1 cellular context compared by ENCODE assay signal in genomic region chr16:1721372-1721771, GRCh38.
TF ChIP-seq lines count a peak whose summit lies in the region.

No MANE protein-coding gene starts in this region.

TF ChIP-seq in K562, 482 proteins besides CTCF, POLR2A, EP300 and RAD21:
- TF ChIP-seq ARNT (IDR thresholded peaks at IDR 0.05) (no peak), BCOR (IDR thresholded peaks at IDR 0.05) (0 out of 2 replicates have a peak, but pooled peaks have one; percentile 3)
